ENCODE assay signal across 17 cellular contexts in the genomic region with DNA sequence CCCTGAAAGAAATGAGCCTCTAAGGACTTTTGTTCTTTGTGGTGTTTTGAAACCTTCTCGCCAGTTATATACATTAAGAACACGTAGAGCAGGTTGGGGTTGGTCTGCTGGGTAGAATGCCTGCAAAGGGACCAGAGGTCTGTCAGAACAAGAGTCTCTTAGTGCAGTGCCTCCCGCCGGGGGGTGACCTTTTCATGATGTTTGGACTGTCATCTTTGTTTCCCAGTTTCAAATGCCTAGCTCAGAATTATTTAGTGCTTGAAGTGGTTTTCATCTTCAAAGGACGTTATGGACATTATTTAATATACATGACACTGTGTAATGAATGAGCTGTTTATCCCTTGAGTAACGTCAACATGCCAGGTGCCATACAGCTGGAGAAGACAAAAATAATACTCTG. TPM values are rescaled to one million over a fixed set of nuclear protein-coding genes. Genes with fewer than 3 reads are reported as not detected.
A peak's percentile ranks its signal among the peaks of the same experiment; 100 is the strongest.
DNase-seq lines count a peak whose midpoint lies in the region; ATAC-seq and TF ChIP-seq lines count a peak whose summit lies in the region.
"Had no signal": no experiment of that assay in that cellular context is flagged by ENCODE, and none has a peak within 500 bp of the region (broad histone marks: within the 10 kb centered on the region; RNA-seq: fewer than 3 reads in every experiment).

No MANE protein-coding gene starts in this region.

- intact Hi-C loops in Panc1 (cut with micrococcal nuclease; ENCODE audit: unreplicated experiment): no loop called here

- H3K9ac ChIP-seq in trophoblast cell (ENCODE audit: low read length): no peak overlapping the region

- no peak overlapping the region for H4K91ac ChIP-seq in trophoblast cell (ENCODE audit: low read depth, low read length)

- no peak overlapping the region for H2BK12ac ChIP-seq in trophoblast cell (ENCODE audit: low read length)

- peak; percentile 44 for ATAC-seq in HG03442 (IDR thresholded peaks at IDR 0.05; ENCODE audit: unreplicated experiment)
- ATAC-seq in Panc1: no peak
- ATAC-seq in GM19463 (IDR thresholded peaks at IDR 0.05; ENCODE audit: unreplicated experiment): no peak
- ATAC-seq in activated CD8-positive, alpha-beta T cell treated with anti-CD3 and anti-CD28 coated beads, Interleukin-2, amount 10 ng/mL, durations not matched to agents 7 days and 5 days: no peak

- no peak overlapping the region for H3K23ac ChIP-seq in trophoblast cell (ENCODE audit: low read length)

- peaks cover 30% of the 10 kb centered on the region for H3K79me2 ChIP-seq in trophoblast cell (ENCODE audit: control insufficient read depth, insufficient read depth, low read length, poor library complexity)

- peaks cover 12% of the 10 kb centered on the region for H3K79me1 ChIP-seq in trophoblast cell (ENCODE audit: low read length)

- WGBS in trophoblast cell (ENCODE audit: extremely low coverage, insufficient coverage, insufficient read length): no CpG with 5 or more reads among the region's 6 CpGs

- H4K8ac ChIP-seq in trophoblast cell (ENCODE audit: low read depth, low read length): no peak overlapping the region

- no peaks in the 10 kb centered on the region for H3K4me1 Mint-ChIP-seq in activated CD8-positive, alpha-beta T cell treated with anti-CD3 and anti-CD28 coated beads, Interleukin-2, amount 10 ng/mL, durations not matched to agents 7 days and 5 days (ENCODE audit: low read depth)

- H3K4me3 ChIP-seq in GM12865 (ENCODE audit: low read depth, low read length): peak overlapping the region; percentile 42
- no peak overlapping the region for H3K4me3 ChIP-seq in Panc1 (ENCODE audit: low read depth in 2 of 2, low read length in 2 of 2)
- no peak overlapping the region for H3K4me3 ChIP-seq in trophoblast cell (ENCODE audit: low read depth, low read length)
- H3K4me3 ChIP-seq: coronary artery had no signal

- H2BK120ac ChIP-seq in trophoblast cell (ENCODE audit: insufficient read depth, low read length, poor library complexity): no peak overlapping the region

- H3K27me3 Mint-ChIP-seq in activated CD8-positive, alpha-beta T cell treated with anti-CD3 and anti-CD28 coated beads, Interleukin-2, amount 10 ng/mL, durations not matched to agents 7 days and 5 days (ENCODE audit: low read depth): no peaks in the 10 kb centered on the region

- POLR2A ChIA-PET in Panc1 (lab: Charles Lee): interaction anchor here (0.7 to 1.6 kb wide), 6 partner anchors 10 to 165 kb away, joined by 3 to 8 read pairs (median 4); no protein-coding TSS in a partner anchor
- POLR2A ChIA-PET in activated CD8-positive, alpha-beta T cell treated with anti-CD3 and anti-CD28 coated beads, Interleukin-2, amount 10 ng/mL, durations not matched to agents 7 days and 5 days (lab: Charles Lee): interaction anchor here (0.7 kb wide), 1 partner anchor 15 kb away, joined by 3 read pairs; no protein-coding TSS in a partner anchor

- H3K18ac ChIP-seq in trophoblast cell (ENCODE audit: low read length): no peak overlapping the region

- no peak overlapping the region for H3K4me3 Mint-ChIP-seq in activated CD8-positive, alpha-beta T cell treated with anti-CD3 and anti-CD28 coated beads, Interleukin-2, amount 10 ng/mL, durations not matched to agents 7 days and 5 days

- H3K27ac ChIP-seq in Panc1 (ENCODE audit: low read length): peak overlapping the region; percentile 99
- H3K27ac ChIP-seq in trophoblast cell (ENCODE audit: low read depth, low read length): no peak overlapping the region
- H3K27ac ChIP-seq: coronary artery had no signal

- no peaks in the 10 kb centered on the region for H3K27me3 ChIP-seq in Panc1 (ENCODE audit: control insufficient read depth, insufficient read depth, low read length)
- H3K27me3 ChIP-seq in trophoblast cell (ENCODE audit: insufficient read depth, low read length): no peaks in the 10 kb centered on the region

- H3K27ac Mint-ChIP-seq in activated CD8-positive, alpha-beta T cell treated with anti-CD3 and anti-CD28 coated beads, Interleukin-2, amount 10 ng/mL, durations not matched to agents 7 days and 5 days: no peak overlapping the region

- no peak overlapping the region for H2BK5ac ChIP-seq in trophoblast cell (ENCODE audit: low read depth, low read length, poor library complexity)

- H2AFZ ChIP-seq in trophoblast cell (ENCODE audit: insufficient read depth, low read length, poor library complexity): no peak overlapping the region

- no peaks in the 10 kb centered on the region for H3K9me3 Mint-ChIP-seq in activated CD8-positive, alpha-beta T cell treated with anti-CD3 and anti-CD28 coated beads, Interleukin-2, amount 10 ng/mL, durations not matched to agents 7 days and 5 days (ENCODE audit: insufficient read depth)

- TSS peak; percentile 2 for BruUV-seq in Panc1 (replicated peaks; lab: Mats Ljungman, UMichigan)

- no peak overlapping the region for H2AK5ac ChIP-seq in trophoblast cell (ENCODE audit: low read length)

- H3K9me3 ChIP-seq in Panc1 (ENCODE audit: control insufficient read depth, insufficient read depth, low read depth, low read length): peaks cover 7% of the 10 kb centered on the region; the same call in 1 of the 2 replicates
- H3K9me3 ChIP-seq in trophoblast cell (ENCODE audit: insufficient read depth, low read depth, low read length): no peaks in the 10 kb centered on the region

- peaks cover 94% of the 10 kb centered on the region for H3K4me1 ChIP-seq in Panc1 (ENCODE audit: control insufficient read depth, insufficient read depth, low read length)
- H3K4me1 ChIP-seq in trophoblast cell (ENCODE audit: control insufficient read depth in 1 of 2, insufficient read depth in 2 of 2, low read length in 2 of 2): peaks cover 21 to 35% of the 10 kb centered on the region in 2 experiments

- no peak overlapping the region for H3K14ac ChIP-seq in trophoblast cell (ENCODE audit: low read length)

- no peaks in the 10 kb centered on the region for H3K36me3 Mint-ChIP-seq in activated CD8-positive, alpha-beta T cell treated with anti-CD3 and anti-CD28 coated beads, Interleukin-2, amount 10 ng/mL, durations not matched to agents 7 days and 5 days (ENCODE audit: low read depth)

- H4K12ac ChIP-seq in trophoblast cell (ENCODE audit: low read depth, low read length): no peak overlapping the region

- in situ Hi-C loops in Panc1 (cut with HindIII; ENCODE audit: low pct_unique_long_range_greater_than_20kb, low sequenced_read_pairs): no loop called here

- H3K36me3 ChIP-seq in Panc1 (ENCODE audit: control insufficient read depth, insufficient read depth, low read length): no peaks in the 10 kb centered on the region; the same call in 1 of the 2 replicates
- peaks cover 0 to 2% of the 10 kb centered on the region in 2 experiments for H3K36me3 ChIP-seq in trophoblast cell (ENCODE audit: control insufficient read depth in 1 of 2, insufficient read depth in 2 of 2, low read length in 2 of 2)

- H3K4ac ChIP-seq in trophoblast cell (ENCODE audit: low read depth, low read length): peak overlapping the region; percentile 86

- DNase-seq in GM12865 (ENCODE audit: low read depth): peak; percentile 76
- DNase-seq in Panc1 (ENCODE audit: low read depth, low spot score): no peak
- DNase-seq in trophoblast cell: no peak
- DNase-seq in NCI-H2196 treated with DMSO at 0.1 percent for 48 hours (lab: John Stamatoyannopoulos, UW; ENCODE audit: unreplicated experiment): no peak
- no peak for DNase-seq in putamen (ENCODE audit: low spot score)
- DNase-seq in activated CD8-positive, alpha-beta T cell treated with anti-CD3 and anti-CD28 coated beads, Interleukin-2, amount 10 ng/mL, durations not matched to agents 7 days and 5 days: no peak
- DNase-seq: activated CD8-positive, alpha-beta memory T cell treated with anti-CD3 and anti-CD28 coated beads for 24 hours; activated effector memory CD4-positive, alpha-beta T cell treated with anti-CD3 and anti-CD28 coated beads, Interleukin-2, amount 50 U/mL, for 16 hours; anterior cingulate cortex; erythroblast; kidney glomerular epithelial cell; NCI-H2029 treated with DMSO at 0.1 percent for 48 hours; OCI-M1; posterior cingulate gyrus had no signal

- CTCF ChIA-PET in Panc1 (lab: Charles Lee): no interaction called here
- CTCF ChIA-PET in activated CD8-positive, alpha-beta T cell treated with anti-CD3 and anti-CD28 coated beads, Interleukin-2, amount 10 ng/mL, durations not matched to agents 7 days and 5 days (lab: Charles Lee): no interaction called here

- TF ChIP-seq CTCF in GM12865 (IDR thresholded peaks at IDR 0.05; ENCODE audit: insufficient read depth, low read depth, low read length, missing control alignments) (no peak), Panc1 (IDR thresholded peaks at IDR 0.05) (no peak)

- H3K4me2 ChIP-seq in trophoblast cell (ENCODE audit: low read length): no peak overlapping the region

RNA-seq across cellular contexts. Expression of a gene that starts 17.0 kb away (rescaled TPM):
- total RNA-seq in Panc1 (2021; ENCODE audit: unreplicated experiment): 349 TPM
- polyA plus RNA-seq in Panc1 (2012; ENCODE audit: insufficient read length): 213 TPM
- 47.9 and 49.7 TPM in 2 replicates for polyA plus RNA-seq in trophoblast cell (2013)
- total RNA-seq in activated CD8-positive, alpha-beta T cell treated with anti-CD3 and anti-CD28 coated beads, Interleukin-2, amount 10 ng/mL, durations not matched to agents 7 days and 5 days: 1 to 10 TPM; 3.5 to 6.6 TPM

Comparison
In these comparisons a context has a peak if more than half of its experiments do, and no peak if none do; other contexts are left out.
1. RNA of a gene that starts 17.0 kb away (total RNA-seq): 349 TPM in Panc1 (single experiment); 3.5 to 6.6 TPM in activated CD8-positive, alpha-beta T cell treated with anti-CD3 and anti-CD28 coated beads, Interleukin-2, amount 10 ng/mL, durations not matched to agents 7 days and 5 days; every median in the first group is over 10 times any median in the second.